8 cellular contexts compared by ENCODE assay signal in the genomic region with DNA sequence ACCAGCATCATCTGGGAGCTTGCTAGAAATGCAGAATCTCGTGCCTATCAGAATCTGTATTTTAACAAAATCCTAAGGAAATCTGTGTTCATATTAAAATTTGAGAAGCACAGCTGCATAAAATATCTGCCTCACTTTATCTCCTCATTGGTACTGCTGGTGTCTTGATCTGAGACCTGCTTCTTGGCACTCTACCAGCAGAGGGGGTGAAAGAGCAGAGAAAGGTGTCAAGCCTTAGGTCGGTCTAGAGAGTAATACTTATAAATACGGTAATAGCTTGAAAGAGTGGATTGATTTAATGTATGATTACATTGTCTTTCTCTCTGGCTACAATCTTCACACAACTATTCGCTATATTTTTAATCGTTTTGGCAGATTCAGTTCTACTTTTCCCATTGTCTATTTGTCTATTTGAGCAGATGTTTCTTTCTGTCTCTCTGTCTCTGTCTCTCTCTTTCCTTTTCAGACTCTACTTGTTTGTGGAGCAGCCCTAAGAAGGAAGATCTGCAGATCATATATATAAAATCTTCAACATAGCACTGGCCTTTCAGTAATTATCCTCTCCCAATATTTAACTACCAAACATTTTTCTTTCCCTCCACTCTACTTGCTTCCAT. TPM values are rescaled to one million over a fixed set of nuclear protein-coding genes. Genes with fewer than 3 reads are reported as not detected.
DNase-seq lines count a peak whose midpoint lies in the region; ATAC-seq and TF ChIP-seq lines count a peak whose summit lies in the region.

No MANE protein-coding gene starts in this region.

- H3K4me3 Mint-ChIP-seq in nephron = no peak overlapping the region

- DNase-seq in CD1c-positive myeloid dendritic cell (ENCODE audit: extremely low spot score) (peak; percentile 65), NCI-H345 (lab: John Stamatoyannopoulos, UW) (peak; percentile 57), ureter (ENCODE audit: low spot score) (peak; percentile 46)
- DNase-seq in activated CD4-positive, alpha-beta T cell treated with anti-CD3 and anti-CD28 coated beads for 1 hour = peak; percentile 28
- DNase-seq in effector CD4-positive, alpha-beta T cell = peak; percentile 46

- peaks cover 10% of the 10 kb centered on the region for H3K27me3 Mint-ChIP-seq in nephron (ENCODE audit: low read depth)

- peak; percentile 63 to 74 (median 67) for TF ChIP-seq CTCF in nephron (IDR thresholded peaks at IDR 0.05; ENCODE audit: unreplicated experiment in 3 of 3)

- H3K27ac Mint-ChIP-seq in nephron = no peak overlapping the region

- no peaks in the 10 kb centered on the region for H3K9me3 Mint-ChIP-seq in nephron

- no peaks in the 10 kb centered on the region for H3K36me3 Mint-ChIP-seq in nephron (ENCODE audit: low read depth)

- H3K4me1 Mint-ChIP-seq in nephron = no peaks in the 10 kb centered on the region

- ATAC-seq in GM19043 (IDR thresholded peaks at IDR 0.05; ENCODE audit: low read depth, unreplicated experiment) (peak; percentile 96), HG03159 (IDR thresholded peaks at IDR 0.05; ENCODE audit: unreplicated experiment) (peak; percentile 99)

RNA-seq across cellular contexts. Expression of gene GCG, which starts 1.7 kb away (rescaled TPM):
- total RNA-seq in ureter = not detected

Comparison
In these comparisons a context has a peak if more than half of its experiments do, and no peak if none do; other contexts are left out.
1. Peak in every context shown above with its lines: DNase-seq and ATAC-seq.